7 cellular contexts compared by ENCODE assay signal in genomic region chr5:131716650-131717049, GRCh38.
"Had no signal": no experiment of that assay in that cellular context is flagged by ENCODE, and none has a peak within 500 bp of the region (broad histone marks: within the 10 kb centered on the region; RNA-seq: fewer than 3 reads in every experiment).

No MANE protein-coding gene starts in this region.

- H3K9ac ChIP-seq: KMS-11 had no signal

- FAIRE-seq: HTR-8/SVneo had no signal

- H3K27ac ChIP-seq: HL-60, KMS-11 had no signal

- H3K4me2 ChIP-seq: KMS-11 had no signal

- DNase-seq: IMR-90, Karpas-422, KBM-7, KG1 had no signal
